ENCODE assay signal across 8 cellular contexts in the genomic region with DNA sequence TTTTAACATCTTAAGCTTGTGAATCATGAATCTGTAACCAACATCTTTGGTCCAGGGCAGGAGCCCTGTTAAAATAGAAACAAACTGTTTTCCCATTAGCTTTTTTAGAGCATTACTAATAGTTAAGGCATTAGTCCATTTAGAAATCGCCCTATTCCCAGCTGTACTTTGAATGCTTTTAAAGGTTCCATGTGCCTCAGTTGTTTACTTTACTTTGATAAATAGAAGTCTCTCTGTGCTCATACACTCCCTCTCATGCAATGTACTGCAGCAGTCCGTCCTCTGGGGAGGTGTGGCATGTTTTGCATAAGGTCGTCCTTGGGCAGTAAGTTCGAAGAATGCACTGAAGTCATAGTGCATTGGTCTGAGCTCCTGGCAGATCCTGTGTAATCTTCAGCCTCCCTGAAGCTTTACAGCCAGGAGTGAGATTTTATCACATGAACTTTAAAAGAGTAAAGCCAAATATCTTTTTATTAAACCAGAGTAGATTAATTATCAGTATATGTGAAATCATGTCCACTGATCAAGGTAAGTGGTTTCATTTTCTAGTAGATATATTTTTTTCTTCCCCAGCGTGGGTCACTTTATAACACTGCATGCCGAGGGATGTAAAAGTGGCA.
A peak's percentile ranks its signal among the peaks of the same experiment; 100 is the strongest.
DNase-seq lines count a peak whose midpoint lies in the region; TF ChIP-seq lines count a peak whose summit lies in the region.

No MANE protein-coding gene starts in this region.

- H4K5ac ChIP-seq in H9 (ENCODE audit: insufficient read length, low read depth, low read length) = no peak overlapping the region

- H3K4me3 Mint-ChIP-seq in H9 = no peak overlapping the region; a peak in 1 of 5 replicates

- peak overlapping the region in 1 of 3 experiments; percentile 88; a peak in 2 of 7 replicates for H3K27ac Mint-ChIP-seq in H9

- H3K4me1 ChIP-seq in H9 (ENCODE audit: insufficient read depth, low read length) (no peaks in the 10 kb centered on the region), mesenchymal stem cell (ENCODE audit: control insufficient read depth, insufficient read depth, low read depth, low read length) (peaks cover 12% of the 10 kb centered on the region), urinary bladder (ENCODE audit: insufficient read depth) (no peaks in the 10 kb centered on the region)

- H2AFZ ChIP-seq in H9 (ENCODE audit: low read length) = no peak overlapping the region
- H2AFZ ChIP-seq in mesenchymal stem cell (ENCODE audit: low read depth, low read length) = no peak overlapping the region

- H2BK12ac ChIP-seq in H9 (ENCODE audit: insufficient read length, low read depth, low read length) = no peak overlapping the region
- H2BK12ac ChIP-seq in mesenchymal stem cell (ENCODE audit: low read length in 2 of 2) = no peak overlapping the region

- H3K4me1 Mint-ChIP-seq in H9 = peaks cover 48% of the 10 kb centered on the region in 2 experiments

- WGBS in H9 (ENCODE audit: extremely low coverage, insufficient read length, low lambda C conversion rate) = no CpG with 5 or more reads among the region's 6 CpGs
- 12% methylated on average over 6 of the region's 6 CpGs for WGBS in mesenchymal stem cell
- 7% methylated on average over 6 of the region's 6 CpGs for WGBS in urinary bladder

- H2BK5ac ChIP-seq in H9 (ENCODE audit: insufficient read length, low read length) (no peak overlapping the region), mesenchymal stem cell (ENCODE audit: low read depth, low read length, poor library complexity, severe bottlenecking) (no peak overlapping the region)

- H2AK5ac ChIP-seq in H9 (ENCODE audit: insufficient read length, low read length) (no peak overlapping the region), mesenchymal stem cell (ENCODE audit: low read length, severe bottlenecking) (no peak overlapping the region)

- H4K20me1 ChIP-seq in H9 (ENCODE audit: control insufficient read depth, insufficient read depth, insufficient read length) = no peaks in the 10 kb centered on the region

- no peak overlapping the region for H3K56ac ChIP-seq in H9 (ENCODE audit: insufficient read length, low read depth, low read length)

- no peaks in the 10 kb centered on the region for H3K9me3 Mint-ChIP-seq in H9

- no peak overlapping the region for H4K91ac ChIP-seq in H9 (ENCODE audit: insufficient read length, low read depth, low read length)
- H4K91ac ChIP-seq in mesenchymal stem cell (ENCODE audit: low read length) = no peak overlapping the region

- H3K79me2 ChIP-seq in H9 (ENCODE audit: insufficient read depth, low read length) = no peaks in the 10 kb centered on the region; the same call in 1 of the 2 replicates

- no peak overlapping the region for H3K23ac ChIP-seq in H9 (ENCODE audit: insufficient read length, low read depth, low read length)
- H3K23ac ChIP-seq in mesenchymal stem cell (ENCODE audit: low read length in 2 of 2) = no peak overlapping the region

- H3K18ac ChIP-seq in H9 (ENCODE audit: insufficient read length, low read depth, low read length) (no peak overlapping the region), mesenchymal stem cell (ENCODE audit: low read depth in 1 of 2, low read length in 2 of 2) (no peak overlapping the region)

- H3K4ac ChIP-seq in H9 (ENCODE audit: low read depth, low read length) (no peak overlapping the region), mesenchymal stem cell (ENCODE audit: low read depth in 1 of 2, low read length in 2 of 2) (no peak overlapping the region)

- DNase-seq in GDM1 (lab: John Stamatoyannopoulos, UW) (peak; percentile 20), H9 (peak; percentile 47), NCI-H526 treated with DMSO at 0.1 percent for 48 hours (lab: John Stamatoyannopoulos, UW) (peak; percentile 42), coronary artery (ENCODE audit: low spot score) (peak; percentile 83), mesenchymal stem cell (peak; percentile 99), occipital lobe (lab: John Stamatoyannopoulos, UW) (no peak)
- DNase-seq in activated effector memory CD4-positive, alpha-beta T cell treated with anti-CD3 and anti-CD28 coated beads, Interleukin-2, amount 50 U/mL, for 16 hours = no peak

- H3T11ph ChIP-seq in H9 (ENCODE audit: low read length) = no peak overlapping the region

- no peaks in the 10 kb centered on the region for H3K27me3 Mint-ChIP-seq in H9 (ENCODE audit: low read depth)

- H3K36me3 ChIP-seq in mesenchymal stem cell (ENCODE audit: control insufficient read depth in 1 of 2, insufficient read depth in 2 of 2, low read depth in 1 of 2, low read length in 2 of 2) (no peaks in the 10 kb centered on the region), urinary bladder (ENCODE audit: insufficient read depth) (no peaks in the 10 kb centered on the region)

- no peak overlapping the region for H2BK120ac ChIP-seq in H9 (ENCODE audit: low read depth, low read length, poor library complexity, severe bottlenecking)
- H2BK120ac ChIP-seq in mesenchymal stem cell (ENCODE audit: low read depth, low read length) = no peak overlapping the region

- H3K9me3 ChIP-seq in H9 (ENCODE audit: control insufficient read depth, low read depth, low read length) (no peaks in the 10 kb centered on the region), mesenchymal stem cell (ENCODE audit: control insufficient read depth, low read length) (no peaks in the 10 kb centered on the region)

- H3K27ac ChIP-seq in H9 (ENCODE audit: insufficient read length, low read depth, low read length) (no peak overlapping the region), coronary artery (peak overlapping the region; percentile 67 to 84), mesenchymal stem cell (ENCODE audit: low read length, poor library complexity, severe bottlenecking) (peak overlapping the region; percentile 90), urinary bladder (ENCODE audit: low read depth) (peak overlapping the region; percentile 52)

- H3K23me2 ChIP-seq in H9 (ENCODE audit: insufficient read length, low read depth, low read length, poor library complexity, severe bottlenecking) = no peaks in the 10 kb centered on the region

- no peak overlapping the region for H3K4me2 ChIP-seq in H9 (ENCODE audit: insufficient read depth, insufficient read length, low read length)
- peak overlapping the region; percentile 1 for H3K4me2 ChIP-seq in mesenchymal stem cell (ENCODE audit: low read length, poor library complexity, severe bottlenecking)

- no peak overlapping the region for H4K8ac ChIP-seq in H9 (replicated peaks; ENCODE audit: insufficient read length, low read depth, low read length)
- H4K8ac ChIP-seq in mesenchymal stem cell (ENCODE audit: low read length) = no peak overlapping the region

- H2BK15ac ChIP-seq in H9 (ENCODE audit: low read depth, low read length) (no peak overlapping the region), mesenchymal stem cell (ENCODE audit: low read depth, poor library complexity, severe bottlenecking) (no peak overlapping the region)

- H3K14ac ChIP-seq in H9 (ENCODE audit: insufficient read depth, low read length) (no peak overlapping the region), mesenchymal stem cell (ENCODE audit: low read length in 2 of 2) (no peak overlapping the region)

- H3K79me1 ChIP-seq in H9 (ENCODE audit: insufficient read depth, low read depth, low read length, poor library complexity, severe bottlenecking) (peaks cover 10% of the 10 kb centered on the region), mesenchymal stem cell (replicated peaks; ENCODE audit: low read length, poor library complexity, severe bottlenecking) (peaks cover 2% of the 10 kb centered on the region)

- no peaks in the 10 kb centered on the region; the same call in 1 of the 2 replicates for H3K27me3 ChIP-seq in H9 (ENCODE audit: insufficient read depth, low read length)
- no peaks in the 10 kb centered on the region for H3K27me3 ChIP-seq in mesenchymal stem cell (ENCODE audit: control insufficient read depth in 1 of 2, insufficient read depth in 1 of 2, low read length in 2 of 2)

- H3K4me3 ChIP-seq in coronary artery (peak overlapping the region; percentile 69), mesenchymal stem cell (ENCODE audit: insufficient read depth in 1 of 2, low read depth in 1 of 2, low read length in 2 of 2) (peak overlapping the region in 1 of 2 experiments; percentile 76), urinary bladder (ENCODE audit: low read depth, low read length) (peak overlapping the region; percentile 46)

- no peaks in the 10 kb centered on the region; a peak in 3 of 7 replicates for H3K36me3 Mint-ChIP-seq in H9 (ENCODE audit: insufficient read depth in 1 of 3, low read depth in 3 of 3)

- TF ChIP-seq CTCF in H9 (conservative IDR thresholded peaks at IDR 0.05) (no peak), coronary artery (IDR thresholded peaks at IDR 0.05) (no peak)

- no peak overlapping the region for H2BK20ac ChIP-seq in H9 (ENCODE audit: low read depth, low read length, poor library complexity, severe bottlenecking)

- H3K9ac ChIP-seq in H9 (ENCODE audit: extremely low read depth, insufficient read length, low read length) = no peak overlapping the region
- peak overlapping the region; percentile 86 for H3K9ac ChIP-seq in mesenchymal stem cell (ENCODE audit: low read length)

Comparison
In these comparisons a context has a peak if more than half of its experiments do, and no peak if none do; other contexts are left out.
1. DNase-seq: peak in GDM1 (single experiment), H9 (single experiment), NCI-H526 treated with DMSO at 0.1 percent for 48 hours (single experiment), coronary artery (single experiment) and mesenchymal stem cell (single experiment); none in activated effector memory CD4-positive, alpha-beta T cell treated with anti-CD3 and anti-CD28 coated beads, Interleukin-2, amount 50 U/mL, for 16 hours (single experiment) and occipital lobe (single experiment).